Comparison of ENCODE assay signal across 1 cellular context in the genomic region with DNA sequence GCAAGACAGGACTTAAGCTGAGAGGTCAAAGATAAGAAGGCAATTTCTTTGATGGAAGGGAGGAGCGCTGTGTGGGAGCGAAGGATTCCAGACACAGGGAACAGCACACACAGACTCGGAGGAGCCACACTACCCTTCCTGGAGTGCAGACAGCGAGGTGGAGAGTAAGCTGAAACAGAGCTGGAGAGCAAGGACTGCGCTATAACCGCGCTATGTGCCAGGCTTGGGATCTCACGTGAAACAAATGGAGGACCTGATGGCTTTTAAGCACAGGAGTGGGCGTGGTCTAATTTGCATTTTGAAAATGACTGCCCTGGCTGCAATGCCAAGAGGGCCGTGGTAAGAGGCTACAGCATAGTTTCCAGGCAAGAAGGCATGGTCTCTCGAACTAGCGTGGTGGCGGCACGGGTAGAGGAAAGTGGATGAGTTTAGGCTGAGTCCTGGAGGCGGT.
TF ChIP-seq lines count a peak whose summit lies in the region.

No MANE protein-coding gene starts in this region.

TF ChIP-seq in HepG2, 621 proteins besides CTCF, POLR2A, EP300 and RAD21 (continued from another document):
- TF ChIP-seq, protein P1, sequence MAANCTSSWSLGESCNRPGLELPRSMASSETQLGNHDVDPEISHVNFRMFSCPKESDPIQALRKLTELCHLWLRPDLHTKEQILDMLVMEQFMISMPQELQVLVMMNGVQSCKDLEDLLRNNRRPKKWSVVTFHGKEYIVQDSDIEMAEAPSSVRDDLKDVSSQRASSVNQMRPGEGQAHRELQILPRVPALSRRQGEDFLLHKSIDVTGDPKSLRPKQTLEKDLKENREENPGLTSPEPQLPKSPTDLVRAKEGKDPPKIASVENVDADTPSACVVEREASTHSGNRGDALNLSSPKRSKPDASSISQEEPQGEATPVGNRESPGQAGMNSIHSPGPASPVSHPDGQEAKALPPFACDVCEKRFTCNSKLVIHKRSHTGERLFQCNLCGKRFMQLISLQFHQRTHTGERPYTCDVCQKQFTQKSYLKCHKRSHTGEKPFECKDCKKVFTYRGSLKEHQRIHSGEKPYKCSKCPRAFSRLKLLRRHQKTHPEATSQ (CRISPR knock-in tag; IDR thresholded peaks at IDR 0.05; ENCODE audit: borderline replicate concordance) = no peak
- TF ChIP-seq BRCA1 (CRISPR knock-in tag; IDR thresholded peaks at IDR 0.05) (no peak), FOXO1 (CRISPR knock-in tag; IDR thresholded peaks at IDR 0.05) (no peak), ZNF558 (CRISPR knock-in tag; IDR thresholded peaks at IDR 0.05; ENCODE audit: borderline replicate concordance) (no peak), ZNF883 (CRISPR knock-in tag; IDR thresholded peaks at IDR 0.05; ENCODE audit: not compliant biosample characterization) (no peak), ZBTB14 (CRISPR knock-in tag; IDR thresholded peaks at IDR 0.05) (no peak), HNRNPUL1 (IDR thresholded peaks at IDR 0.05; ENCODE audit: low read depth, low read length) (no peak), NRL (CRISPR knock-in tag; IDR thresholded peaks at IDR 0.05; ENCODE audit: borderline replicate concordance) (no peak), SMARCC2 (IDR thresholded peaks at IDR 0.05) (no peak), NONO (IDR thresholded peaks at IDR 0.05) (no peak), NONO (CRISPR knock-in tag; conservative IDR thresholded peaks at IDR 0.05) (no peak), ZNF234 (CRISPR knock-in tag; conservative IDR thresholded peaks at IDR 0.05) (no peak), NCOA1 (CRISPR knock-in tag; IDR thresholded peaks at IDR 0.05) (no peak), ZNF766 (CRISPR knock-in tag; IDR thresholded peaks at IDR 0.05; ENCODE audit: borderline replicate concordance) (no peak)
- TF ChIP-seq, protein P2, sequence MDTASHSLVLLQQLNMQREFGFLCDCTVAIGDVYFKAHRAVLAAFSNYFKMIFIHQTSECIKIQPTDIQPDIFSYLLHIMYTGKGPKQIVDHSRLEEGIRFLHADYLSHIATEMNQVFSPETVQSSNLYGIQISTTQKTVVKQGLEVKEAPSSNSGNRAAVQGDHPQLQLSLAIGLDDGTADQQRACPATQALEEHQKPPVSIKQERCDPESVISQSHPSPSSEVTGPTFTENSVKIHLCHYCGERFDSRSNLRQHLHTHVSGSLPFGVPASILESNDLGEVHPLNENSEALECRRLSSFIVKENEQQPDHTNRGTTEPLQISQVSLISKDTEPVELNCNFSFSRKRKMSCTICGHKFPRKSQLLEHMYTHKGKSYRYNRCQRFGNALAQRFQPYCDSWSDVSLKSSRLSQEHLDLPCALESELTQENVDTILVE (CRISPR knock-in tag; IDR thresholded peaks at IDR 0.05) = no peak
- TF ChIP-seq, protein P3, sequence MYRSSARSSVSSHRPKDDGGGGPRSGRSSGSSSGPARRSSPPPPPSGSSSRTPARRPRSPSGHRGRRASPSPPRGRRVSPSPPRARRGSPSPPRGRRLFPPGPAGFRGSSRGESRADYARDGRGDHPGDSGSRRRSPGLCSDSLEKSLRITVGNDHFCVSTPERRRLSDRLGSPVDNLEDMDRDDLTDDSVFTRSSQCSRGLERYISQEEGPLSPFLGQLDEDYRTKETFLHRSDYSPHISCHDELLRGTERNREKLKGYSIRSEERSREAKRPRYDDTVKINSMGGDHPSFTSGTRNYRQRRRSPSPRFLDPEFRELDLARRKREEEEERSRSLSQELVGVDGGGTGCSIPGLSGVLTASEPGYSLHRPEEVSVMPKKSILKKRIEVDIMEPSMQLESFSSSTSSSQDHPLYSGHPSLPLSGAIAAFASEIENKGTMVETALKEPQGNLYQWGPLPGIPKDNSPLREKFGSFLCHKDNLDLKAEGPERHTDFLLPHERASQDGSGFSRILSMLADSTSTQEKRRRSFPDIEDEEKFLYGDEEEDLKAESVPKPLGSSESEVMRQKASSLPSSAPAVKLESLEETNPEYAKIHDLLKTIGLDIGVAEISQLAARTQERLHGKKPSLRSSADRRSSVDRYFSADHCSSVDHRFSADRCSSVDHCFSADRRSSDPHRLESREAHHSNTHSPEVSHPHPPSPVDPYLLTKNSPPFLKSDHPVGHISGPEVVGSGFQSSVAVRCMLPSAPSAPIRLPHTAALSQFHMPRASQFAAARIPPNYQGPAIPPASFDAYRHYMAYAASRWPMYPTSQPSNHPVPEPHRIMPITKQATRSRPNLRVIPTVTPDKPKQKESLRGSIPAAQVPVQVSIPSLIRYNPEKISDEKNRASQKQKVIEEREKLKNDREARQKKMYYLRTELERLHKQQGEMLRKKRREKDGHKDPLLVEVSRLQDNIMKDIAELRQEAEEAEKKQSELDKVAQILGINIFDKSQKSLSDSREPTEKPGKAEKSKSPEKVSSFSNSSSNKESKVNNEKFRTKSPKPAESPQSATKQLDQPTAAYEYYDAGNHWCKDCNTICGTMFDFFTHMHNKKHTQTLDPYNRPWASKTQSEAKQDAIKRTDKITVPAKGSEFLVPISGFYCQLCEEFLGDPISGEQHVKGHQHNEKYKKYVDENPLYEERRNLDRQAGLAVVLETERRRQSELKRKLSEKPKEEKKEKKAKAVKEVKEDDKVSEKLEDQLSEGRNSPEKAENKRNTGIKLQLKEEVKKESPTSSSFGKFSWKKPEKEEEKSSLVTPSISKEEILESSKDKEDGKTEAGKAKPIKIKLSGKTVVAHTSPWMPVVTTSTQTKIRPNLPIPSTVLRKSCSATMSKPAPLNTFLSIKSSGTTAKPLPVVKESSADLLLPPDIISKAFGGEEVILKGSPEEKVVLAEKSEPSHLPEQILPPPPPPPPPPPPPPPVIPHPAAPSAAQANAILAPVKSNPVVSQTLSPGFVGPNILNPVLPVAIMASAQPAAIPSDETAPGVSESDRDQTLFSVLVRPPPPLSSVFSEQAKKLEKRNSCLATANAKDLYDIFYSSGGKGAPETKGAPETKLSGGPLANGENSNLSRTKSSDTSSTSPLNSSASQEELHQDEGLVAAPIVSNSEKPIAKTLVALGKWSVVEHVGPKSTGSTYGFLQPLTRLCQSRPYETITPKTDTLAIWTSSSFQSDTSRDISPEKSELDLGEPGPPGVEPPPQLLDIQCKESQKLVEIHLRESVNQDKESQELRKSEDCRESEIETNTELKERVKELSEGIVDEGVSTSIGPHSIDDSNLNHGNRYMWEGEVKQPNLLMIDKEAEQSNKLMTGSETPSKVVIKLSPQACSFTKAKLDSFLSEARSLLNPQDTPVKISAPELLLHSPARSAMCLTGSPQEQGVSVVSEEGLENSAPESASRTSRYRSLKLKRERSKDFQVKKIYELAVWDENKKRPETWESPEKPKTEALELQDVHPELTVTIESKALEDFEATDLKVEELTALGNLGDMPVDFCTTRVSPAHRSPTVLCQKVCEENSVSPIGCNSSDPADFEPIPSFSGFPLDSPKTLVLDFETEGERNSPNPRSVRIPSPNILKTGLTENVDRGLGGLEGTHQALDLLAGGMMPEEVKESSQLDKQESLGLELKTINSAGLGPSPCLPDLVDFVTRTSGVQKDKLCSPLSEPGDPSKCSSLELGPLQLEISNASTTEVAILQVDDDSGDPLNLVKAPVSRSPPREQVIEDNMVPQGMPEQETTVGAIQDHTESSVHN (CRISPR knock-in tag; IDR thresholded peaks at IDR 0.05) = no peak
- TF ChIP-seq, protein P4, sequence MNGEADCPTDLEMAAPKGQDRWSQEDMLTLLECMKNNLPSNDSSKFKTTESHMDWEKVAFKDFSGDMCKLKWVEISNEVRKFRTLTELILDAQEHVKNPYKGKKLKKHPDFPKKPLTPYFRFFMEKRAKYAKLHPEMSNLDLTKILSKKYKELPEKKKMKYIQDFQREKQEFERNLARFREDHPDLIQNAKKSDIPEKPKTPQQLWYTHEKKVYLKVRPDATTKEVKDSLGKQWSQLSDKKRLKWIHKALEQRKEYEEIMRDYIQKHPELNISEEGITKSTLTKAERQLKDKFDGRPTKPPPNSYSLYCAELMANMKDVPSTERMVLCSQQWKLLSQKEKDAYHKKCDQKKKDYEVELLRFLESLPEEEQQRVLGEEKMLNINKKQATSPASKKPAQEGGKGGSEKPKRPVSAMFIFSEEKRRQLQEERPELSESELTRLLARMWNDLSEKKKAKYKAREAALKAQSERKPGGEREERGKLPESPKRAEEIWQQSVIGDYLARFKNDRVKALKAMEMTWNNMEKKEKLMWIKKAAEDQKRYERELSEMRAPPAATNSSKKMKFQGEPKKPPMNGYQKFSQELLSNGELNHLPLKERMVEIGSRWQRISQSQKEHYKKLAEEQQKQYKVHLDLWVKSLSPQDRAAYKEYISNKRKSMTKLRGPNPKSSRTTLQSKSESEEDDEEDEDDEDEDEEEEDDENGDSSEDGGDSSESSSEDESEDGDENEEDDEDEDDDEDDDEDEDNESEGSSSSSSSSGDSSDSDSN (CRISPR knock-in tag; IDR thresholded peaks at IDR 0.05) = no peak
- TF ChIP-seq, protein P5, sequence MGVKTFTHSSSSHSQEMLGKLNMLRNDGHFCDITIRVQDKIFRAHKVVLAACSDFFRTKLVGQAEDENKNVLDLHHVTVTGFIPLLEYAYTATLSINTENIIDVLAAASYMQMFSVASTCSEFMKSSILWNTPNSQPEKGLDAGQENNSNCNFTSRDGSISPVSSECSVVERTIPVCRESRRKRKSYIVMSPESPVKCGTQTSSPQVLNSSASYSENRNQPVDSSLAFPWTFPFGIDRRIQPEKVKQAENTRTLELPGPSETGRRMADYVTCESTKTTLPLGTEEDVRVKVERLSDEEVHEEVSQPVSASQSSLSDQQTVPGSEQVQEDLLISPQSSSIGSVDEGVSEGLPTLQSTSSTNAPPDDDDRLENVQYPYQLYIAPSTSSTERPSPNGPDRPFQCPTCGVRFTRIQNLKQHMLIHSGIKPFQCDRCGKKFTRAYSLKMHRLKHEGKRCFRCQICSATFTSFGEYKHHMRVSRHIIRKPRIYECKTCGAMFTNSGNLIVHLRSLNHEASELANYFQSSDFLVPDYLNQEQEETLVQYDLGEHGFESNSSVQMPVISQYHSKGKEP (CRISPR knock-in tag; IDR thresholded peaks at IDR 0.05) = no peak
